Comparison of ENCODE assay signal across 11 cellular contexts in the genomic region with DNA sequence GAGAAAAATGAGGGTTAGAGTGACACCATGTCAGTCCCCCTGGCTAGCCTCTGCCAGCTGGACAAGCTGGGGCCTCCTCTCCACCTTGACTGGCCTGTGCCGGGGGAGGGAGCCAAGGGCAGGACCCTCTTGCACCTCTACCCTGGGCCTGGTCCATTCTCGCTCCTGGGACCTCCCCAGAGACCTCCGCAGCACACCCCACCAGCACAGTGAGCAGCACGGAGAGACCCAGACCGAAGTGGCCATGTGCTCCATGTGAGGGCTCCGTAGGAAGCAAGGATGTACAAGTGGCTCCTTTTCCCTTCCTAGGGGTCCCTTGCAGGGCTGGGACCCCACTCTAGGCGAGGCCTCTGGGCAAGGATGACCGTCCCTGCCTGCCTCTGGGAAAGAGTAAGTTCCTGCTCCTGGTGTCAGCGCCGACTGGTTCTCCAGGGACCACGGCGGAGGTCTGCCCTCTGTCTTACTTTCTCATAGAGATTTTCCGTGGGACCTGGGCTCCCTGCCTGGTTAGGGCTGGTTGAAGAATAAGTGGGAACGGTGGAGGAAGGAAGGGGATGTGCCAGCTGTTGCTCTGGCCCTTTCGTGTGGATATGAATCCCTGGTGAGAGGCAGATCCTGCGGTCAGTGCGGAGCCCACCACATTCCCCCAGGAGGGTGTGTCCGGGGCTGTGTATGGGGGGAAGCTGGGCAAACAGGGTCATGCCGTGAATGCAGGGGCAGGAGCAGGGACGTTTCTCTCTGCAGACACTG.
DNase-seq lines count a peak whose midpoint lies in the region; FAIRE-seq and TF ChIP-seq lines count a peak whose summit lies in the region.
"Had no signal": no experiment of that assay in that cellular context is flagged by ENCODE, and none has a peak within 500 bp of the region (broad histone marks: within the 10 kb centered on the region; RNA-seq: fewer than 3 reads in every experiment).

No MANE protein-coding gene starts in this region.

- peak overlapping the region; percentile 20 for H3K27ac Mint-ChIP-seq in activated CD4-positive, alpha-beta T cell treated with anti-CD3 and anti-CD28 coated beads, Interleukin-2, amount 10 ng/mL, durations not matched to agents 24 days and 14 days
- no peak overlapping the region for H3K27ac Mint-ChIP-seq in endothelial cell (ENCODE audit: unreplicated experiment)

- no peaks in the 10 kb centered on the region for H3K27me3 ChIP-seq in muscle layer of colon (ENCODE audit: control insufficient read depth in 1 of 2, insufficient read depth in 2 of 2, low read length in 2 of 2)
- no peaks in the 10 kb centered on the region for H3K27me3 ChIP-seq in transverse colon
- H3K27me3 ChIP-seq: dorsolateral prefrontal cortex had no signal

- FAIRE-seq in GM12891 (lab: Jason Lieb, UNC): no peak

- peak; percentile 58 for DNase-seq in activated CD4-positive, alpha-beta T cell treated with anti-CD3 and anti-CD28 coated beads, Interleukin-2, amount 10 ng/mL, durations not matched to agents 24 days and 14 days
- DNase-seq in activated CD4-positive, alpha-beta T cell treated with anti-CD3 and anti-CD28 coated beads, Interleukin-2, amount 50 U/mL, for 48 hours: no peak
- DNase-seq in endothelial cell (ENCODE audit: low spot score) (no peak), transverse colon (peak; percentile 8), NCI-H524 treated with DMSO at 0.1 percent for 48 hours (lab: John Stamatoyannopoulos, UW) (no peak), GM12891 (ENCODE audit: insufficient read length, low spot score) (no peak), retina (no peak)
- DNase-seq: ACHN, mesendoderm had no signal

- TF ChIP-seq CTCF in endothelial cell (IDR thresholded peaks at IDR 0.05; ENCODE audit: unreplicated experiment) (no peak), transverse colon (IDR thresholded peaks at IDR 0.05) (no peak)

- H3K9me3 Mint-ChIP-seq in activated CD4-positive, alpha-beta T cell treated with anti-CD3 and anti-CD28 coated beads, Interleukin-2, amount 10 ng/mL, durations not matched to agents 24 days and 14 days: no peaks in the 10 kb centered on the region
- H3K9me3 Mint-ChIP-seq in endothelial cell (ENCODE audit: unreplicated experiment): peaks cover 15% of the 10 kb centered on the region

- H3K36me3 ChIP-seq in muscle layer of colon (ENCODE audit: insufficient read depth, low read length) (no peaks in the 10 kb centered on the region), transverse colon (no peaks in the 10 kb centered on the region)

- H3K4me1 ChIP-seq in muscle layer of colon (ENCODE audit: insufficient read depth, low read length): peaks cover 8% of the 10 kb centered on the region
- H3K4me1 ChIP-seq in transverse colon: peaks cover 0 to 23% (median 6%) of the 10 kb centered on the region in 4 donors

- H3K4me3 ChIP-seq in muscle layer of colon (ENCODE audit: low read depth in 1 of 2, low read length in 2 of 2): no peak overlapping the region
- H3K4me3 ChIP-seq in transverse colon: no peak overlapping the region
- H3K4me3 ChIP-seq: dorsolateral prefrontal cortex had no signal

- H3K9me3 ChIP-seq in muscle layer of colon (ENCODE audit: low read length): no peaks in the 10 kb centered on the region
- no peaks in the 10 kb centered on the region for H3K9me3 ChIP-seq in transverse colon

- H3K4me1 Mint-ChIP-seq in activated CD4-positive, alpha-beta T cell treated with anti-CD3 and anti-CD28 coated beads, Interleukin-2, amount 10 ng/mL, durations not matched to agents 24 days and 14 days: peaks cover 41% of the 10 kb centered on the region
- no peaks in the 10 kb centered on the region for H3K4me1 Mint-ChIP-seq in endothelial cell (ENCODE audit: unreplicated experiment)

- peak overlapping the region; percentile 52 for H3K27ac ChIP-seq in muscle layer of colon (ENCODE audit: low read depth, low read length)
- peak overlapping the region; percentile 59 to 73 (median 68) for H3K27ac ChIP-seq in transverse colon

- in situ Hi-C loops in transverse colon (cut with MboI; ENCODE audit: low pct_ligation_motif_present in 1 of 4, low pct_unique_long_range_greater_than_20kb in 1 of 4, low sequenced_read_pairs in 3 of 4): no loop called here

- WGBS in transverse colon (ENCODE audit: low coverage in 1 of 2), 2 donors: 68 to 83% methylated on average over 5 to 20 of the region's 20 CpGs

- H3K36me3 Mint-ChIP-seq in activated CD4-positive, alpha-beta T cell treated with anti-CD3 and anti-CD28 coated beads, Interleukin-2, amount 10 ng/mL, durations not matched to agents 24 days and 14 days (ENCODE audit: low read depth): no peaks in the 10 kb centered on the region
- peaks cover 12% of the 10 kb centered on the region for H3K36me3 Mint-ChIP-seq in endothelial cell (ENCODE audit: low read depth, unreplicated experiment)

- no peak overlapping the region for H3K4me3 Mint-ChIP-seq in activated CD4-positive, alpha-beta T cell treated with anti-CD3 and anti-CD28 coated beads, Interleukin-2, amount 10 ng/mL, durations not matched to agents 24 days and 14 days
- H3K4me3 Mint-ChIP-seq in endothelial cell (ENCODE audit: unreplicated experiment): peak overlapping the region; percentile 68

- TF ChIP-seq EP300 in transverse colon (IDR thresholded peaks at IDR 0.05; ENCODE audit: low read depth): no peak

- TF ChIP-seq POLR2A in transverse colon (IDR thresholded peaks at IDR 0.05) (no peak), GM12891 (IDR thresholded peaks at IDR 0.05; ENCODE audit: low read depth, low read length) (no peak)

- H3K9ac ChIP-seq in muscle layer of colon (ENCODE audit: low read length): no peak overlapping the region

- no peaks in the 10 kb centered on the region for H3K27me3 Mint-ChIP-seq in activated CD4-positive, alpha-beta T cell treated with anti-CD3 and anti-CD28 coated beads, Interleukin-2, amount 10 ng/mL, durations not matched to agents 24 days and 14 days
- peaks cover 13% of the 10 kb centered on the region for H3K27me3 Mint-ChIP-seq in endothelial cell (ENCODE audit: unreplicated experiment)

- intact Hi-C loops in activated CD4-positive, alpha-beta T cell treated with anti-CD3 and anti-CD28 coated beads, Interleukin-2, amount 10 ng/mL, durations not matched to agents 24 days and 14 days (cut with micrococcal nuclease): no loop called here
- intact Hi-C loops in transverse colon (cut with DNase I; ENCODE audit: low total_unique reads): no loop called here

TF ChIP-seq in GM12891, 5 proteins besides CTCF, POLR2A, EP300 and RAD21:
- TF ChIP-seq POU2F2 (IDR thresholded peaks at IDR 0.05; ENCODE audit: low read depth, low read length) (no peak), SPI1 (IDR thresholded peaks at IDR 0.05; ENCODE audit: low read depth, low read length) (no peak), TAF1 (IDR thresholded peaks at IDR 0.05; ENCODE audit: low read depth, low read length) (no peak)
TF ChIP-seq in GM12891: peak in this region for 0.

Comparison
In these comparisons a context has a peak if more than half of its experiments do, and no peak if none do; other contexts are left out.
1. DNase-seq: peak in activated CD4-positive, alpha-beta T cell treated with anti-CD3 and anti-CD28 coated beads, Interleukin-2, amount 10 ng/mL, durations not matched to agents 24 days and 14 days (single experiment) and transverse colon (single experiment); none in activated CD4-positive, alpha-beta T cell treated with anti-CD3 and anti-CD28 coated beads, Interleukin-2, amount 50 U/mL, for 48 hours (0 of 2), endothelial cell (single experiment), NCI-H524 treated with DMSO at 0.1 percent for 48 hours (single experiment), GM12891 (single experiment) and retina (single experiment).